ENCODE assay signal across 34 cellular contexts in genomic region chr6:73648166-73648565, GRCh38. TPM values are rescaled to one million over a fixed set of nuclear protein-coding genes. Genes with fewer than 3 reads are reported as not detected.
A peak's percentile ranks its signal among the peaks of the same experiment; 100 is the strongest.
DNase-seq lines count a peak whose midpoint lies in the region; TF ChIP-seq lines count a peak whose summit lies in the region.
"Had no signal": no experiment of that assay in that cellular context is flagged by ENCODE, and none has a peak within 500 bp of the region (broad histone marks: within the 10 kb centered on the region; RNA-seq: fewer than 3 reads in every experiment).

No MANE protein-coding gene starts in this region.

- no peaks in the 10 kb centered on the region for H3K36me3 ChIP-seq in mammary epithelial cell (ENCODE audit: insufficient read depth, low read length)
- H3K36me3 ChIP-seq: cardiac muscle cell, colonic mucosa had no signal

- H3K27me3 ChIP-seq in mammary epithelial cell (ENCODE audit: insufficient read depth, low read length), result no peaks in the 10 kb centered on the region
- H3K27me3 ChIP-seq: cardiac muscle cell, colonic mucosa, upper lobe of left lung had no signal

- in situ Hi-C loops in mammary epithelial cell (cut with MboI; ENCODE audit: low sequenced_read_pairs in 2 of 2), result loop anchor here in 1 of 2 donors (25.0 kb wide), 1 partner anchor 361 kb away; no protein-coding TSS in a partner anchor

- H4K20me1 ChIP-seq in mammary epithelial cell (ENCODE audit: insufficient read depth, low read length), result no peaks in the 10 kb centered on the region

- no peak overlapping the region for H2AFZ ChIP-seq in mammary epithelial cell (ENCODE audit: low read depth, low read length)

- POLR2A ChIA-PET in MCF 10A (lab: Yijun Ruan, JAX), result interaction anchor here (1.7 to 6.7 kb wide), 3 partner anchors 68 to 186 kb away, joined by 6 to 65 read pairs (median 14); partner anchors contain the start of genes EEF1A1 and MTO1

- DNase-seq in MCF 10A (ENCODE audit: unreplicated experiment) (peak; percentile 42), mammary epithelial cell (no peak), left kidney (ENCODE audit: low read depth, low spot score) (peak; percentile 7), MV-4-11 (lab: John Stamatoyannopoulos, UW) (no peak), NCI-H82 (lab: John Stamatoyannopoulos, UW) (no peak)
- no peak for DNase-seq in activated naive CD4-positive, alpha-beta T cell treated with anti-CD3 and anti-CD28 coated beads, Interleukin-2, amount 50 U/mL, for 16 hours
- DNase-seq in activated CD4-positive, alpha-beta T cell treated with anti-CD3 and anti-CD28 coated beads, Interleukin-2, amount 50 U/mL, for 48 hours, result no peak
- DNase-seq: activated CD4-positive, alpha-beta T cell treated with anti-CD3 and anti-CD28 coated beads for 1 hour; activated CD8-positive, alpha-beta T cell treated with anti-CD3 and anti-CD28 coated beads for 36 hours; activated naive CD4-positive, alpha-beta T cell treated with anti-CD3 and anti-CD28 coated beads, Interleukin-2, amount 10 ng/mL, durations not matched to agents 7 days and 5 days; amygdala; Calu3; colonic mucosa; DMS79 treated with DMSO at 0.1 percent for 48 hours; effector CD8-positive, alpha-beta T cell; foreskin melanocyte; HFFc6; KG1; kidney glomerular epithelial cell; mucosa of descending colon; natural killer cell; NCI-H1436; NCI-H345; occipital lobe; SHP77 treated with DMSO at 0.1 percent for 48 hours; upper lobe of left lung had no signal

- H3K9me3 ChIP-seq in mammary epithelial cell (replicated peaks; ENCODE audit: insufficient read depth, low read length), result no peaks in the 10 kb centered on the region
- H3K9me3 ChIP-seq: colonic mucosa, mucosa of descending colon, upper lobe of left lung had no signal

- H3K4me3 Mint-ChIP-seq in MCF 10A (ENCODE audit: unreplicated experiment), result no peak overlapping the region
- no peak overlapping the region for H3K4me3 Mint-ChIP-seq in dendritic cell treated with granulocyte-macrophage colony-stimulating factor and Interleukin-4, amounts not matched to agents 40 ng/mL and 50 ng/mL, for 4 days
- H3K4me3 Mint-ChIP-seq: activated CD8-positive, alpha-beta T cell treated with anti-CD3 and anti-CD28 coated beads for 36 hours; activated naive CD4-positive, alpha-beta T cell treated with anti-CD3 and anti-CD28 coated beads, Interleukin-2, amount 10 ng/mL, durations not matched to agents 7 days and 5 days; HFFc6; natural killer cell; stimulated activated memory B cell treated with anti-CD40 and anti-IgM and Interleukin-4, amounts not matched to agents 10 μg/mL and 1 μg/mL and 100 μg/mL, for 72 hours; T-helper 2 cell treated with Interferon-gamma antibody and Interleukin-4, amounts not matched to agents 5 μg/mL and 100 μg/mL, for 36 hours had no signal

- H3K36me3 Mint-ChIP-seq in MCF 10A (ENCODE audit: insufficient read depth, unreplicated experiment), result peaks cover 10% of the 10 kb centered on the region
- H3K36me3 Mint-ChIP-seq in dendritic cell treated with granulocyte-macrophage colony-stimulating factor and Interleukin-4, amounts not matched to agents 40 ng/mL and 50 ng/mL, for 4 days (ENCODE audit: low read depth), result peaks cover 40% of the 10 kb centered on the region
- H3K36me3 Mint-ChIP-seq: natural killer cell had no signal

- intact Hi-C loops in MCF 10A (cut with micrococcal nuclease) (no loop called here), mammary epithelial cell (cut with micrococcal nuclease) (no loop called here)
- intact Hi-C loops in dendritic cell treated with granulocyte-macrophage colony-stimulating factor and Interleukin-4, amounts not matched to agents 40 ng/mL and 50 ng/mL, for 4 days (cut with micrococcal nuclease), result no loop called here

- H3K9ac ChIP-seq in mammary epithelial cell (ENCODE audit: insufficient read depth, low read length), result no peak overlapping the region

- CTCF ChIA-PET in MCF 10A (lab: Yijun Ruan, JAX) (interaction anchor here (2.3 kb wide), 1 partner anchor 85 kb away, joined by 8 read pairs; no protein-coding TSS in a partner anchor), mammary epithelial cell (lab: Charles Lee; ENCODE audit: low non-redundant PET) (no interaction called here)

- H3K4me3 ChIP-seq in mammary epithelial cell (replicated peaks in 1 of 3; ENCODE audit: insufficient read depth in 1 of 3, low read depth in 2 of 3, low read length in 3 of 3), result no peak overlapping the region
- H3K4me3 ChIP-seq: cardiac muscle cell, colonic mucosa, lung, mucosa of descending colon, skin epidermis, upper lobe of left lung had no signal

- dilution Hi-C loops in mammary epithelial cell (cut with HindIII; ENCODE audit: low sequenced_read_pairs), result no loop called here

- H3K27ac Mint-ChIP-seq in MCF 10A (ENCODE audit: low read depth, unreplicated experiment), result peak overlapping the region; percentile 32
- H3K27ac Mint-ChIP-seq in dendritic cell treated with granulocyte-macrophage colony-stimulating factor and Interleukin-4, amounts not matched to agents 40 ng/mL and 50 ng/mL, for 4 days, result peak overlapping the region; percentile 6
- H3K27ac Mint-ChIP-seq: activated CD8-positive, alpha-beta T cell treated with anti-CD3 and anti-CD28 coated beads for 36 hours; activated naive CD4-positive, alpha-beta T cell treated with anti-CD3 and anti-CD28 coated beads, Interleukin-2, amount 10 ng/mL, durations not matched to agents 7 days and 5 days; natural killer cell; stimulated activated memory B cell treated with anti-CD40 and anti-IgM and Interleukin-4, amounts not matched to agents 10 μg/mL and 1 μg/mL and 100 μg/mL, for 72 hours; T-helper 2 cell treated with Interferon-gamma antibody and Interleukin-4, amounts not matched to agents 5 μg/mL and 100 μg/mL, for 36 hours had no signal

- no TSS peak for BruUV-seq in MCF 10A (replicated peaks; lab: Mats Ljungman, UMichigan)
- no TSS peak for BruUV-seq in mammary epithelial cell (replicated peaks; lab: Mats Ljungman, UMichigan)

- peaks cover 13% of the 10 kb centered on the region for H3K4me1 ChIP-seq in mammary epithelial cell (ENCODE audit: insufficient read depth, low read length)
- H3K4me1 ChIP-seq: colonic mucosa had no signal

- H3K4me2 ChIP-seq in mammary epithelial cell (ENCODE audit: insufficient read depth, low read depth, low read length), result no peak overlapping the region

- no peaks in the 10 kb centered on the region for H3K79me2 ChIP-seq in mammary epithelial cell (ENCODE audit: insufficient read depth, low read length)

- H3K9me3 Mint-ChIP-seq in MCF 10A (ENCODE audit: unreplicated experiment), result no peaks in the 10 kb centered on the region
- H3K9me3 Mint-ChIP-seq in dendritic cell treated with granulocyte-macrophage colony-stimulating factor and Interleukin-4, amounts not matched to agents 40 ng/mL and 50 ng/mL, for 4 days, result no peaks in the 10 kb centered on the region
- H3K9me3 Mint-ChIP-seq: activated CD8-positive, alpha-beta T cell treated with anti-CD3 and anti-CD28 coated beads for 36 hours; activated naive CD4-positive, alpha-beta T cell treated with anti-CD3 and anti-CD28 coated beads, Interleukin-2, amount 10 ng/mL, durations not matched to agents 7 days and 5 days; HFFc6; natural killer cell; stimulated activated memory B cell treated with anti-CD40 and anti-IgM and Interleukin-4, amounts not matched to agents 10 μg/mL and 1 μg/mL and 100 μg/mL, for 72 hours; T-helper 2 cell treated with Interferon-gamma antibody and Interleukin-4, amounts not matched to agents 5 μg/mL and 100 μg/mL, for 36 hours had no signal

- TF ChIP-seq CTCF in MCF 10A (IDR thresholded peaks at IDR 0.05; ENCODE audit: unreplicated experiment) (no peak), mammary epithelial cell (conservative IDR thresholded peaks at IDR 0.05 in 1 of 2, IDR thresholded peaks at IDR 0.05 in 1 of 2; ENCODE audit: extremely low read depth in 1 of 2, insufficient read depth in 1 of 2, low read depth in 1 of 2, low read length in 2 of 2) (no peak)

- H3K27me3 Mint-ChIP-seq in MCF 10A (ENCODE audit: insufficient read depth, unreplicated experiment), result no peaks in the 10 kb centered on the region
- no peaks in the 10 kb centered on the region for H3K27me3 Mint-ChIP-seq in dendritic cell treated with granulocyte-macrophage colony-stimulating factor and Interleukin-4, amounts not matched to agents 40 ng/mL and 50 ng/mL, for 4 days
- H3K27me3 Mint-ChIP-seq: activated CD8-positive, alpha-beta T cell treated with anti-CD3 and anti-CD28 coated beads for 36 hours; activated naive CD4-positive, alpha-beta T cell treated with anti-CD3 and anti-CD28 coated beads, Interleukin-2, amount 10 ng/mL, durations not matched to agents 7 days and 5 days; stimulated activated memory B cell treated with anti-CD40 and anti-IgM and Interleukin-4, amounts not matched to agents 10 μg/mL and 1 μg/mL and 100 μg/mL, for 72 hours had no signal

- H3K4me1 Mint-ChIP-seq in MCF 10A (ENCODE audit: insufficient read depth, unreplicated experiment), result peaks cover 38% of the 10 kb centered on the region
- H3K4me1 Mint-ChIP-seq in dendritic cell treated with granulocyte-macrophage colony-stimulating factor and Interleukin-4, amounts not matched to agents 40 ng/mL and 50 ng/mL, for 4 days (ENCODE audit: low read depth), result peaks cover 19% of the 10 kb centered on the region

- H3K27ac ChIP-seq in mammary epithelial cell (ENCODE audit: insufficient read depth, low read depth, low read length), result no peak overlapping the region
- H3K27ac ChIP-seq: 22Rv1, cardiac muscle cell, colonic mucosa, epithelial cell of prostate, skin epidermis, upper lobe of left lung had no signal

RNA-seq across cellular contexts. Expression of gene SLC17A5, which starts 5.6 kb away (rescaled TPM):
- total RNA-seq in MCF 10A (2022) (6.1 and 7.2 TPM in 2 replicates), mammary epithelial cell (10 to 100 TPM in 1 of 2 donors, 1 to 10 TPM in 1; 6.5 to 26.0 TPM)
- 6.2 TPM for polyA plus RNA-seq in mammary epithelial cell
- 19.4 TPM for polyA minus RNA-seq in mammary epithelial cell

RNA-seq across cellular contexts. Expression of gene CD109, which starts 47.8 kb away (rescaled TPM):
- 91.0 and 94.5 TPM in 2 replicates for total RNA-seq in MCF 10A (2022)
- 100 to 1,000 TPM in 1 of 2 donors, 10 to 100 TPM in 1; 82.6 to 273 TPM for total RNA-seq in mammary epithelial cell
- 77.5 TPM for polyA plus RNA-seq in mammary epithelial cell
- polyA minus RNA-seq in mammary epithelial cell, result 96.5 TPM

Comparison
In these comparisons a context has a peak if more than half of its experiments do, and no peak if none do; other contexts are left out.
1. DNase-seq: peak in MCF 10A (single experiment) and left kidney (single experiment); none in mammary epithelial cell (single experiment), MV-4-11 (single experiment), NCI-H82 (single experiment), activated naive CD4-positive, alpha-beta T cell treated with anti-CD3 and anti-CD28 coated beads, Interleukin-2, amount 50 U/mL, for 16 hours (single experiment) and activated CD4-positive, alpha-beta T cell treated with anti-CD3 and anti-CD28 coated beads, Interleukin-2, amount 50 U/mL, for 48 hours (0 of 2).